ENCODE assay signal across 13 cellular contexts in genomic region chr7:103076767-103077166, GRCh38. TPM values are rescaled to one million over a fixed set of nuclear protein-coding genes. Genes with fewer than 3 reads are reported as not detected.
DNase-seq lines count a peak whose midpoint lies in the region; ATAC-seq and TF ChIP-seq lines count a peak whose summit lies in the region.
"Had no signal": no experiment of that assay in that cellular context is flagged by ENCODE, and none has a peak within 500 bp of the region (broad histone marks: within the 10 kb centered on the region; RNA-seq: fewer than 3 reads in every experiment).

No MANE protein-coding gene starts in this region.

- no peak for TF ChIP-seq RAD21 in SK-N-SH (IDR thresholded peaks at IDR 0.05; ENCODE audit: low read length)

- no peaks in the 10 kb centered on the region for H3K9me3 Mint-ChIP-seq in brain
- H3K9me3 Mint-ChIP-seq: neural crest cell had no signal

- H3K27me3 Mint-ChIP-seq in brain: peaks cover 7% of the 10 kb centered on the region

- no peaks in the 10 kb centered on the region; the same call in 1 of the 2 replicates for H4K20me1 ChIP-seq in SK-N-SH (ENCODE audit: insufficient read depth)

- CTCF ChIA-PET in SK-N-SH (lab: Yijun Ruan, JAX): interaction anchor here (0.5 to 7.2 kb wide), 4 partner anchors 10 to 211 kb away, joined by 3 to 54 read pairs (median 6); no protein-coding TSS in a partner anchor

- TF ChIP-seq POLR2A in NB4 (IDR thresholded peaks at IDR 0.05; ENCODE audit: extremely low read depth, insufficient read length): no peak

- POLR2A ChIA-PET in SK-N-SH (lab: Yijun Ruan, JAX): interaction anchor here (2.4 kb wide), 1 partner anchor 8 kb away, joined by 5 read pairs; no protein-coding TSS in a partner anchor

- H3K9ac ChIP-seq in SK-N-SH: no peak overlapping the region; the same call in 1 of the 2 replicates

- H3K4me3 Mint-ChIP-seq in brain: peak overlapping the region; percentile 31 to 98 (median 97)

- H3K27me3 ChIP-seq in SK-N-SH (ENCODE audit: insufficient read depth) (no peaks in the 10 kb centered on the region), H7 (ENCODE audit: control insufficient read depth, insufficient read depth, low read length) (no peaks in the 10 kb centered on the region)

- H3K27ac Mint-ChIP-seq in brain: no peak overlapping the region

- no peak for TF ChIP-seq EP300 in SK-N-SH (IDR thresholded peaks at IDR 0.05; ENCODE audit: borderline replicate concordance in 1 of 2, low read depth in 1 of 2, low read length in 1 of 2)

- H3K4me2 ChIP-seq in SK-N-SH: peak overlapping the region; percentile 74

- no peak for ATAC-seq in SK-N-SH treated with all-trans-retinoic acid at 6 μM for 48 hours
- no peak for ATAC-seq in HG02884 (IDR thresholded peaks at IDR 0.05; ENCODE audit: unreplicated experiment)
- ATAC-seq in HG03108 (IDR thresholded peaks at IDR 0.05; ENCODE audit: unreplicated experiment): no peak
- ATAC-seq: sciatic nerve had no signal

- H3K36me3 Mint-ChIP-seq in brain: peaks cover 20% of the 10 kb centered on the region

- peak overlapping the region in 1 of 2 experiments; percentile 83; a peak in 2 of 4 replicates for H3K4me3 ChIP-seq in SK-N-SH (ENCODE audit: low read depth in 2 of 2, low read length in 1 of 2)
- H3K4me3 ChIP-seq in NB4 (ENCODE audit: low read depth, low read length): no peak overlapping the region
- H3K4me3 ChIP-seq in H7 (ENCODE audit: insufficient read depth, low read depth, low read length): no peak overlapping the region

- H3K9me2 ChIP-seq in SK-N-SH: no peaks in the 10 kb centered on the region

- 87% methylated on average over 7 of the region's 7 CpGs for WGBS in SK-N-SH (ENCODE audit: low lambda C conversion rate)

- peaks cover 13% of the 10 kb centered on the region for H3F3A ChIP-seq in SK-N-SH (replicated peaks; ENCODE audit: insufficient read depth)

- peaks cover 44% of the 10 kb centered on the region for H3K4me1 Mint-ChIP-seq in brain

- H3K9me3 ChIP-seq in SK-N-SH: no peaks in the 10 kb centered on the region

- H2AFZ ChIP-seq in SK-N-SH (ENCODE audit: low read depth): no peak overlapping the region

- peaks cover 8 to 42% of the 10 kb centered on the region in 2 experiments for H3K36me3 ChIP-seq in SK-N-SH (replicated peaks in 1 of 2; ENCODE audit: control insufficient read depth in 1 of 2, insufficient read depth in 2 of 2, low read length in 1 of 2)
- H3K36me3 ChIP-seq in H7 (replicated peaks; ENCODE audit: control insufficient read depth, insufficient read depth, low read length): no peaks in the 10 kb centered on the region

- TF ChIP-seq CTCF in SK-N-SH (IDR thresholded peaks at IDR 0.05) (no peak), NB4 (IDR thresholded peaks at IDR 0.05; ENCODE audit: low read depth, low read length) (no peak), brain (conservative IDR thresholded peaks at IDR 0.05) (no peak)

- peaks cover 0 to 17% of the 10 kb centered on the region in 2 experiments; a peak in 2 of 4 replicates for H3K4me1 ChIP-seq in SK-N-SH (ENCODE audit: control insufficient read depth in 1 of 2, insufficient read depth in 2 of 2, low read depth in 1 of 2, low read length in 1 of 2)

- H3K27ac ChIP-seq in SK-N-SH (ENCODE audit: low read depth in 2 of 2, low read length in 1 of 2): no peak overlapping the region

- peaks cover 68% of the 10 kb centered on the region for H3K79me2 ChIP-seq in SK-N-SH (ENCODE audit: insufficient read depth)

- DNase-seq in SK-N-SH: no peak
- peak; percentile 58 for DNase-seq in NB4 (ENCODE audit: low read depth)
- DNase-seq in pons (ENCODE audit: low spot score): peak; percentile 35
- DNase-seq in H7: no peak
- DNase-seq: NCI-H1092 treated with DMSO at 0.1 percent for 48 hours; NCI-H2171; stimulated activated naive CD4-positive, alpha-beta T cell had no signal

TF ChIP-seq in SK-N-SH, 30 proteins besides CTCF, POLR2A, EP300 and RAD21 (continues in another document):
- no peak for TF ChIP-seq YY1 (IDR thresholded peaks at IDR 0.05; ENCODE audit: low read depth)
- TF ChIP-seq SMC3 (IDR thresholded peaks at IDR 0.05; ENCODE audit: low read depth, low read length): no peak
- TF ChIP-seq, protein P1, sequence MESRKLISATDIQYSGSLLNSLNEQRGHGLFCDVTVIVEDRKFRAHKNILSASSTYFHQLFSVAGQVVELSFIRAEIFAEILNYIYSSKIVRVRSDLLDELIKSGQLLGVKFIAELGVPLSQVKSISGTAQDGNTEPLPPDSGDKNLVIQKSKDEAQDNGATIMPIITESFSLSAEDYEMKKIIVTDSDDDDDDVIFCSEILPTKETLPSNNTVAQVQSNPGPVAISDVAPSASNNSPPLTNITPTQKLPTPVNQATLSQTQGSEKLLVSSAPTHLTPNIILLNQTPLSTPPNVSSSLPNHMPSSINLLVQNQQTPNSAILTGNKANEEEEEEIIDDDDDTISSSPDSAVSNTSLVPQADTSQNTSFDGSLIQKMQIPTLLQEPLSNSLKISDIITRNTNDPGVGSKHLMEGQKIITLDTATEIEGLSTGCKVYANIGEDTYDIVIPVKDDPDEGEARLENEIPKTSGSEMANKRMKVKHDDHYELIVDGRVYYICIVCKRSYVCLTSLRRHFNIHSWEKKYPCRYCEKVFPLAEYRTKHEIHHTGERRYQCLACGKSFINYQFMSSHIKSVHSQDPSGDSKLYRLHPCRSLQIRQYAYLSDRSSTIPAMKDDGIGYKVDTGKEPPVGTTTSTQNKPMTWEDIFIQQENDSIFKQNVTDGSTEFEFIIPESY (IDR thresholded peaks at IDR 0.05; ENCODE audit: borderline replicate concordance, low read depth): no peak
- TF ChIP-seq, protein P2, sequence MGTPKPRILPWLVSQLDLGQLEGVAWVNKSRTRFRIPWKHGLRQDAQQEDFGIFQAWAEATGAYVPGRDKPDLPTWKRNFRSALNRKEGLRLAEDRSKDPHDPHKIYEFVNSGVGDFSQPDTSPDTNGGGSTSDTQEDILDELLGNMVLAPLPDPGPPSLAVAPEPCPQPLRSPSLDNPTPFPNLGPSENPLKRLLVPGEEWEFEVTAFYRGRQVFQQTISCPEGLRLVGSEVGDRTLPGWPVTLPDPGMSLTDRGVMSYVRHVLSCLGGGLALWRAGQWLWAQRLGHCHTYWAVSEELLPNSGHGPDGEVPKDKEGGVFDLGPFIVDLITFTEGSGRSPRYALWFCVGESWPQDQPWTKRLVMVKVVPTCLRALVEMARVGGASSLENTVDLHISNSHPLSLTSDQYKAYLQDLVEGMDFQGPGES (IDR thresholded peaks at IDR 0.05; ENCODE audit: low read depth, low read length): no peak
- no peak for TF ChIP-seq NRF1 (IDR thresholded peaks at IDR 0.05; ENCODE audit: low read depth, low read length)

TF ChIP-seq in SK-N-SH treated with all-trans-retinoic acid at 6 μM for 48 hours, 23 proteins besides CTCF, POLR2A, EP300 and RAD21 (continues in another document):
- TF ChIP-seq POU6F1 (CRISPR knock-in tag; IDR thresholded peaks at IDR 0.05; ENCODE audit: borderline replicate concordance, low read depth): no peak
- no peak for TF ChIP-seq ZNF8 (CRISPR knock-in tag; IDR thresholded peaks at IDR 0.05)
- no peak for TF ChIP-seq CSDC2 (CRISPR knock-in tag; IDR thresholded peaks at IDR 0.05)
- TF ChIP-seq ZC3H10 (CRISPR knock-in tag; IDR thresholded peaks at IDR 0.05): no peak
- TF ChIP-seq, protein P3, sequence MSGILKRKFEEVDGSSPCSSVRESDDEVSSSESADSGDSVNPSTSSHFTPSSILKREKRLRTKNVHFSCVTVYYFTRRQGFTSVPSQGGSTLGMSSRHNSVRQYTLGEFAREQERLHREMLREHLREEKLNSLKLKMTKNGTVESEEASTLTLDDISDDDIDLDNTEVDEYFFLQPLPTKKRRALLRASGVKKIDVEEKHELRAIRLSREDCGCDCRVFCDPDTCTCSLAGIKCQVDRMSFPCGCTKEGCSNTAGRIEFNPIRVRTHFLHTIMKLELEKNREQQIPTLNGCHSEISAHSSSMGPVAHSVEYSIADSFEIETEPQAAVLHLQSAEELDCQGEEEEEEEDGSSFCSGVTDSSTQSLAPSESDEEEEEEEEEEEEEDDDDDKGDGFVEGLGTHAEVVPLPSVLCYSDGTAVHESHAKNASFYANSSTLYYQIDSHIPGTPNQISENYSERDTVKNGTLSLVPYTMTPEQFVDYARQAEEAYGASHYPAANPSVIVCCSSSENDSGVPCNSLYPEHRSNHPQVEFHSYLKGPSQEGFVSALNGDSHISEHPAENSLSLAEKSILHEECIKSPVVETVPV (CRISPR knock-in tag; IDR thresholded peaks at IDR 0.05): no peak
- no peak for TF ChIP-seq ZFP30 (CRISPR knock-in tag; IDR thresholded peaks at IDR 0.05)
- no peak for TF ChIP-seq PPARA (CRISPR knock-in tag; IDR thresholded peaks at IDR 0.05; ENCODE audit: borderline replicate concordance)

RNA-seq across cellular contexts. Expression of gene ARMC10, which starts 1.8 kb away (rescaled TPM):
- polyA plus RNA-seq in SK-N-SH (2012; rRNA removed) (43.4 and 54.1 TPM in 2 replicates), brain (ENCODE audit: insufficient read depth, low read depth, low replicate concordance) (39.0 TPM)
- polyA plus RNA-seq in SK-N-SH (2012; cell fraction: cytosol; rRNA removed): 66.6 and 78.4 TPM in 2 replicates
- 22.6 and 37.9 TPM in 2 replicates for polyA plus RNA-seq in SK-N-SH (2012; cell fraction: nucleus; rRNA removed)
- 30.1 and 36.9 TPM in 2 replicates for total RNA-seq in H7 (2014; rRNA removed; shearing (Covaris generic))

RNA-seq across cellular contexts. Expression of gene FBXL13, which starts 2.2 kb away (rescaled TPM):
- polyA plus RNA-seq in SK-N-SH (2012; rRNA removed) (1.1 and 2.0 TPM in 2 replicates), brain (ENCODE audit: insufficient read depth, low read depth, low replicate concordance) (0.24 TPM)
- polyA plus RNA-seq in SK-N-SH (2012; cell fraction: cytosol; rRNA removed): 1.7 and 2.3 TPM in 2 replicates
- 1.3 and 3.0 TPM in 2 replicates for polyA plus RNA-seq in SK-N-SH (2012; cell fraction: nucleus; rRNA removed)
- 0.97 and 1.3 TPM in 2 replicates for total RNA-seq in H7 (2014; rRNA removed; shearing (Covaris generic))

Comparison
In these comparisons a context has a peak if more than half of its experiments do, and no peak if none do; other contexts are left out.
1. DNase-seq: peak in NB4 (single experiment) and pons (single experiment); none in SK-N-SH (single experiment) and H7 (single experiment).